8 cellular contexts compared by ENCODE assay signal in the genomic region with DNA sequence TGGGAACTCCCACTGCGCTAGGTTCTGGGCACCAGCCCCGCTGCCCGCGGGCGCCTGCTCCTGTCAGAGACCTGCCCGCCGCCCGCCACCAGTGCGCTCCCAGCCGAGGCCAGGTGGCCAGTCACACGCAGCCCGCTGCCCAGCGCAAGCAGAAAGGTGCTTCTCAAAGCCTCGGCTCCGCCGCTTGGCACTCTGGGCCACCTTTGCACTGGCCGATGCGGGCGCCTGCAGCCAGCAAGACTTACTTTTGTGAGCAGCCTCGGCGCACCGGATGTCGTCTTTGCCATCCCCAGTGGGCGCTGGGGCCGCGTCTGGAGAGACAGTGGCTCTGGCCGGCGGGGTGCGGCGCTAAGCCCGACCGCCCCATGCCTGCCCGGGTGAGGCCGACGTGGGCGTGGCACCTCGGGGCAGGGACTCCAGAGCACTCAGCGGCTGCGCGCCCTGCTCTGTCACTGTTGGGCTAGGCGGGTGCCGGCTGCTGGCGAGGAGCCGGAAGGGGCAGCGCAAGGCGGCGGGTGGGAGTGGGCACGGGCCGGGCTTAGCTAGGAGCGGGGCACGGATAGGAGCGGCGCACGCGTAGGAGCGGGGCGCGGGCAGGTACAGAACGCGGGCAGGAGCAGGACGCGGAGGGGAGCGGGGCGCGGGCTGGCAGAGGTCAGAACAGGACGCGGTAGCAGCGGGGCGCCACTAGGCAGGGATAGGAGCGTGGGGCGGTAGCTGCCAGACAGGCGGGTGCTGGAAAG. TPM values are rescaled to one million over a fixed set of nuclear protein-coding genes. Genes with fewer than 3 reads are reported as not detected.
DNase-seq lines count a peak whose midpoint lies in the region; ATAC-seq, FAIRE-seq and TF ChIP-seq lines count a peak whose summit lies in the region.
"Not testable (repeated sequence)": the region's sequence is repeated elsewhere in the genome, so short reads cannot be mapped to it uniquely, and the experiment has no call there.

No MANE protein-coding gene starts in this region.

- not testable (repeated sequence) for H3K36me3 ChIP-seq in WERI-Rb-1, pancreas, upper lobe of left lung

- 1% methylated on average over 45 to 72 of the region's 72 CpGs for WGBS in pancreas, 2 donors
- 0 to 3% methylated on average over 4 to 49 of the region's 72 CpGs for WGBS in upper lobe of left lung, 2 donors

- not testable (repeated sequence) for H3K9me3 Mint-ChIP-seq in activated naive CD8-positive, alpha-beta T cell (ENCODE audit: low read depth)

- H3K4me3 ChIP-seq in WERI-Rb-1 (ENCODE audit: low read depth, low read length) = peak overlapping the region; percentile 46
- H3K4me3 ChIP-seq in epithelial cell of esophagus (ENCODE audit: low read length) = peak overlapping the region; percentile 8
- peak overlapping the region; percentile 15 to 49 (median 19) for H3K4me3 ChIP-seq in pancreas
- H3K4me3 ChIP-seq in upper lobe of left lung = peak overlapping the region in 3 of 4 donors; percentile 33 to 43 (median 41)

- TF ChIP-seq CTCF in WERI-Rb-1 (IDR thresholded peaks at IDR 0.05; ENCODE audit: low read depth, low read length); epithelial cell of esophagus (IDR thresholded peaks at IDR 0.05; ENCODE audit: insufficient read depth, low read depth, low read length, missing control alignments); pancreas (IDR thresholded peaks at IDR 0.05); upper lobe of left lung (IDR thresholded peaks at IDR 0.05): not testable (repeated sequence)

- intact Hi-C loops in pancreas (cut with DNase I) = not testable (repeated sequence)

- not testable (repeated sequence) for H3K4me1 ChIP-seq in pancreas
- H3K4me1 ChIP-seq in upper lobe of left lung = peaks cover 0 to 16% (median 5%) of the 10 kb centered on the region in 4 donors

- not testable (repeated sequence) for H3K27ac Mint-ChIP-seq in activated naive CD8-positive, alpha-beta T cell

- not testable (repeated sequence) for H3K36me3 Mint-ChIP-seq in activated naive CD8-positive, alpha-beta T cell

- not testable (repeated sequence) for TF ChIP-seq EP300 in upper lobe of left lung (IDR thresholded peaks at IDR 0.05)

- not testable (repeated sequence) for FAIRE-seq in pancreas (lab: Jason Lieb, UNC)

- H3K9me3 ChIP-seq in WERI-Rb-1 (ENCODE audit: severe bottlenecking); pancreas; upper lobe of left lung: not testable (repeated sequence)

- peak overlapping the region; percentile 75 for H3K4me3 Mint-ChIP-seq in activated naive CD8-positive, alpha-beta T cell

- DNase-seq in DMS53 treated with DMSO at 0.1 percent for 48 hours (lab: John Stamatoyannopoulos, UW; ENCODE audit: unreplicated experiment) = peak; percentile 68
- DNase-seq in NCI-H146 treated with DMSO at 0.1 percent for 48 hours (lab: John Stamatoyannopoulos, UW; ENCODE audit: unreplicated experiment) = peak; percentile 1
- peak; percentile 40 for DNase-seq in WERI-Rb-1
- DNase-seq in epithelial cell of esophagus (ENCODE audit: low read depth) = peak; percentile 11
- peak; percentile 15 for DNase-seq in kidney tubule cell (ENCODE audit: low spot score)
- peak; percentile 40 to 84 (median 60) for DNase-seq in pancreas
- peak in 1 of 2 donors; percentile 86 for DNase-seq in upper lobe of left lung

- H3K4me1 Mint-ChIP-seq in activated naive CD8-positive, alpha-beta T cell (ENCODE audit: low read depth) = not testable (repeated sequence)

- ATAC-seq in pancreas (peak; percentile 90 to 92 (median 92)), upper lobe of left lung (ENCODE audit: low FRiP score in 2 of 2) (peak; percentile 57 to 66)

- H3K27me3 ChIP-seq in WERI-Rb-1 (ENCODE audit: insufficient read depth, low read depth, severe bottlenecking); pancreas; upper lobe of left lung: not testable (repeated sequence)

- H3K27me3 Mint-ChIP-seq in activated naive CD8-positive, alpha-beta T cell = not testable (repeated sequence)

- not testable (repeated sequence) for TF ChIP-seq POLR2A in upper lobe of left lung (IDR thresholded peaks at IDR 0.05)

- not testable (repeated sequence) for H3K27ac ChIP-seq in WERI-Rb-1, pancreas, upper lobe of left lung

RNA-seq across cellular contexts. Expression of gene SIMC1, which starts 39.1 kb away (rescaled TPM):
- total RNA-seq in pancreas = 10 to 100 TPM in 2 of 6 donors, 1 to 10 TPM in 4; 7.3 to 15.3 (median 8.7) TPM
- 1 to 10 TPM; 5.3 to 7.0 TPM for polyA plus RNA-seq in pancreas
- 10 to 100 TPM; 13.6 to 43.0 (median 21.2) TPM for total RNA-seq in upper lobe of left lung
